8 cellular contexts compared by ENCODE assay signal in the genomic region with DNA sequence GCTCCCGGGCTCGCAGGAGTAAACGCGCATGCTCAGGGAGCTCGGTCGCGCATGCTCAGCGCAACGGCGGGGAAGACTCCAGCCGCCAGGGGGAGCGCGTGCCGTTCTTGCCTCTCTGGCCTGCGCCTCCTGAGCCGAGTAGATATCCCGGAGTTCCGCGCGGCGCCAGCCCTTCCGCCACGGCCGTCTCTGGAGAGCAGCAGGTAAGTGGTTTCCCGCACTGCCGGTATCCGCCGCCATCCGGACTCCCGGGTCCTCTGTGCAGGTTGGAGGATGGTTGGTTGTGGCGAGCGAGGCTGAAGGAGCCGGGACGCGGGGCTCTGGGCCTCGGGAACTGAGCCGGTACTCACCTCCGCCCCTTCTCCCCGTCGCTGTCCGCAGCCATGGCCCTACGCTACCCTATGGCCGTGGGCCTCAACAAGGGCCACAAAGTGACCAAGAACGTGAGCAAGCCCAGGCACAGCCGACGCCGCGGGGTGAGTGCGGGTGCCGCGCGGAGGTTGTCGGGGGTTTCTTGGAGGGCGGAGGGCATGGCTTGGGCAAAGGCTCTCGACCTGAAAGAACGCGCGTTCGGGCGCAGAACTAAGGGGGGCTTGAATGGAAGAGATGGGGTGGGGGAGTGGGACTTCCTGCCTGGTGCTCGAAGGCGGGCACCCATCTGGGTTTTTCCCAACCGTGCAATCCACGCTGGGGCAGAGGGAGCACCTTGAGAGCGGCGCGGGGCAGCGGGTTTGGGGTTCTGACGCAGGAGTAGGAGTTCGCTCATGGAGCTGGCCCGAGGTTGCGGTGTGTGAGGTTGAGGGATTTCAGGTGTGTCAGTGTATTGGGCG. TPM values are rescaled to one million over a fixed set of nuclear protein-coding genes. Genes with fewer than 3 reads are reported as not detected.
A peak's percentile ranks its signal among the peaks of the same experiment; 100 is the strongest.
DNase-seq lines count a peak whose midpoint lies in the region; ATAC-seq and TF ChIP-seq lines count a peak whose summit lies in the region.

Gene RPL36, plus strand, starts transcription at position 171 of the 830 bp plus-strand sequence. Its CDS starts 213 bp downstream, at position 384.

- no peaks in the 10 kb centered on the region for H3K9me3 ChIP-seq in heart right ventricle
- H3K9me3 ChIP-seq in upper lobe of left lung: no peaks in the 10 kb centered on the region

- H3K27me3 ChIP-seq in GM06990 (replicated peaks; ENCODE audit: control insufficient read depth, insufficient read depth, low read length) (no peaks in the 10 kb centered on the region), heart right ventricle (no peaks in the 10 kb centered on the region), upper lobe of left lung (no peaks in the 10 kb centered on the region)

- intact Hi-C loops in heart right ventricle (cut with DNase I) (loop anchor here in 3 of 10 donors (2.0 kb wide), 2 partner anchors 24 to 30 kb away; partner anchors contain the start of genes CATSPERD (in 2 of the 3) and LONP1 (in 2 of the 3)), posterior cingulate gyrus (cut with DNase I) (loop anchor here (1.0 kb wide), 1 partner anchor 30 kb away; the partner anchor contains the start of genes CATSPERD and LONP1)

- ATAC-seq in HG02642 (IDR thresholded peaks at IDR 0.05; ENCODE audit: poor library complexity, unreplicated experiment): peak; percentile 53
- peak; percentile 66 to 89 (median 82) for ATAC-seq in heart right ventricle
- peak; percentile 86 to 93 for ATAC-seq in upper lobe of left lung (ENCODE audit: low FRiP score in 2 of 2)

- H3K27ac ChIP-seq in heart right ventricle (peak within 1 kb of the TSS; percentile 60 to 97 (median 88)), upper lobe of left lung (peak within 1 kb of the TSS; percentile 87 to 96 (median 91))

- no peak for TF ChIP-seq EP300 in upper lobe of left lung (IDR thresholded peaks at IDR 0.05)

- H3K36me3 ChIP-seq in GM06990 (ENCODE audit: control insufficient read depth, insufficient read depth, low read length): peaks cover 39% of the 10 kb centered on the region
- H3K36me3 ChIP-seq in heart right ventricle: peaks cover 6 to 42% (median 35%) of the 10 kb centered on the region in 9 donors
- peaks cover 6 to 39% (median 36%) of the 10 kb centered on the region in 4 donors for H3K36me3 ChIP-seq in upper lobe of left lung

- DNase-seq in GM06990 (ENCODE audit: extremely low read depth, insufficient read length) (peak; percentile 98), NCI-H146 (lab: John Stamatoyannopoulos, UW) (peak; percentile 93), T-helper 1 cell (peak; percentile 95 to 98 (median 98)), amniotic epithelial cell (ENCODE audit: low read depth) (peak; percentile 91), heart right ventricle (peak; percentile 97 to 99), posterior cingulate gyrus (peak; percentile 93 to 99 (median 96)), upper lobe of left lung (peak; percentile 98 to 99)

- 1% methylated on average over 73 of the region's 73 CpGs for WGBS in heart right ventricle, 2 donors
- 1 to 5% methylated on average over 27 to 61 of the region's 73 CpGs for WGBS in upper lobe of left lung, 2 donors

- TF ChIP-seq CTCF in GM06990 (IDR thresholded peaks at IDR 0.05; ENCODE audit: insufficient read depth, low read length, poor library complexity, severe bottlenecking): peak; percentile 100
- peak; percentile 93 to 99 (median 98) for TF ChIP-seq CTCF in heart right ventricle (IDR thresholded peaks at IDR 0.05)
- peak; percentile 95 to 100 (median 99) for TF ChIP-seq CTCF in upper lobe of left lung (IDR thresholded peaks at IDR 0.05)

- H3K4me1 ChIP-seq in heart right ventricle: peaks cover 7 to 47% (median 35%) of the 10 kb centered on the region in 9 donors
- H3K4me1 ChIP-seq in upper lobe of left lung: peaks cover 21 to 40% (median 31%) of the 10 kb centered on the region in 4 donors

- peak within 1 kb of the TSS; percentile 98 for H3K4me3 ChIP-seq in GM06990 (replicated peaks; ENCODE audit: low read depth, low read length)
- H3K4me3 ChIP-seq in heart right ventricle: peak within 1 kb of the TSS; percentile 64 to 98 (median 80)
- H3K4me3 ChIP-seq in upper lobe of left lung: peak within 1 kb of the TSS; percentile 37 to 80 (median 66)

- peak; percentile 43 to 94 (median 88) for TF ChIP-seq POLR2A in upper lobe of left lung (IDR thresholded peaks at IDR 0.05)

RNA-seq across cellular contexts. Expression of gene RPL36, which starts in this region (rescaled TPM):
- total RNA-seq in heart right ventricle (100 to 1,000 TPM; 270 to 463 (median 322) TPM), upper lobe of left lung (100 to 1,000 TPM; 290 to 626 (median 442) TPM)
- 1,000 to 10,000 TPM in 1 of 2 donors, 100 to 1,000 TPM in 1; 980 to 1,152 TPM for polyA plus RNA-seq in heart right ventricle

Comparison
In these comparisons a context has a peak if more than half of its experiments do, and no peak if none do; other contexts are left out.
1. Peak in every context shown above with its lines: DNase-seq, ATAC-seq, H3K4me3 ChIP-seq and H3K27ac ChIP-seq.